ENCODE assay signal across 19 cellular contexts in genomic region chr2:98247383-98247782, GRCh38.
DNase-seq lines count a peak whose midpoint lies in the region; ATAC-seq, FAIRE-seq and TF ChIP-seq lines count a peak whose summit lies in the region.
"Had no signal": no experiment of that assay in that cellular context is flagged by ENCODE, and none has a peak within 500 bp of the region (broad histone marks: within the 10 kb centered on the region; RNA-seq: fewer than 3 reads in every experiment).

No MANE protein-coding gene starts in this region.

- H3K4me1 ChIP-seq in HepG2 (ENCODE audit: insufficient read depth, low read length) (no peaks in the 10 kb centered on the region), right lobe of liver (no peaks in the 10 kb centered on the region), K562 (replicated peaks in 1 of 2; ENCODE audit: control insufficient read depth in 2 of 2, insufficient read depth in 2 of 2, low read length in 2 of 2) (no peaks in the 10 kb centered on the region)
- H3K4me1 ChIP-seq: A549, Caco-2 had no signal

- FAIRE-seq in HepG2 (lab: Jason Lieb, UNC) (no peak), K562 (lab: Jason Lieb, UNC) (no peak)
- FAIRE-seq: A549, D721Med, GM12891, GM19239 had no signal

- H3K9ac ChIP-seq in HepG2 (ENCODE audit: insufficient read depth, low read depth, low read length) = no peak overlapping the region
- no peak overlapping the region for H3K9ac ChIP-seq in K562 (ENCODE audit: insufficient read depth in 1 of 2, low read depth in 2 of 2, low read length in 2 of 2)
- H3K9ac ChIP-seq: BLaER1 treated with 17β-estradiol and CSF1 and Interleukin-3, amounts not matched to agents 10 nM and 100 nM had no signal

- POLR2A ChIA-PET in HepG2 (lab: Yijun Ruan, JAX) (no interaction called here), K562 (lab: Yijun Ruan, JAX) (no interaction called here)

- H3K79me2 ChIP-seq in HepG2 (ENCODE audit: insufficient read depth, low read length) (no peaks in the 10 kb centered on the region), K562 (ENCODE audit: control insufficient read depth, insufficient read depth, low read length) (no peaks in the 10 kb centered on the region)

- no peak overlapping the region for H3K4me2 ChIP-seq in HepG2 (ENCODE audit: low read depth, low read length)
- no peak overlapping the region for H3K4me2 ChIP-seq in K562 (ENCODE audit: insufficient read depth, low read length)
- H3K4me2 ChIP-seq: A549; BLaER1 treated with 17β-estradiol and CSF1 and Interleukin-3, amounts not matched to agents 10 nM and 100 nM had no signal

- no peak overlapping the region for H2AFZ ChIP-seq in HepG2 (ENCODE audit: low read length)
- no peak overlapping the region for H2AFZ ChIP-seq in K562 (ENCODE audit: low read depth, low read length)

- no peak for TF ChIP-seq EP300 in HepG2 (IDR thresholded peaks at IDR 0.05; ENCODE audit: low read depth in 2 of 2, low read length in 2 of 2)
- TF ChIP-seq EP300 in HepG2 (CRISPR knock-in tag; IDR thresholded peaks at IDR 0.05; ENCODE audit: borderline replicate concordance) = no peak
- TF ChIP-seq EP300 in K562 (IDR thresholded peaks at IDR 0.05; ENCODE audit: low read length) = no peak

- no peak for TF ChIP-seq CTCF in HepG2 (CRISPR knock-in tag; IDR thresholded peaks at IDR 0.05)
- no peak for TF ChIP-seq CTCF in right lobe of liver (IDR thresholded peaks at IDR 0.05)
- TF ChIP-seq CTCF in K562 (IDR thresholded peaks at IDR 0.05 in 2 of 3, conservative IDR thresholded peaks at IDR 0.05 in 1 of 3; ENCODE audit: insufficient read depth in 2 of 3, low read depth in 1 of 3, low read length in 3 of 3) = no peak

- no peak overlapping the region for H3K27ac ChIP-seq in HepG2 (ENCODE audit: extremely low read length, insufficient read depth, low read length)
- no peak overlapping the region for H3K27ac ChIP-seq in right lobe of liver
- H3K27ac ChIP-seq in K562 (ENCODE audit: extremely low read depth, low read depth, low read length) = no peak overlapping the region
- H3K27ac ChIP-seq: 22Rv1; A549; BLaER1 treated with 17β-estradiol and CSF1 and Interleukin-3, amounts not matched to agents 10 nM and 100 nM; C4-2B had no signal

- intact Hi-C loops in HepG2 (cut with micrococcal nuclease; ENCODE audit: unreplicated experiment) = no loop called here
- intact Hi-C loops in right lobe of liver (cut with DNase I) = no loop called here
- intact Hi-C loops in K562 (cut with micrococcal nuclease) = no loop called here

- no peak for ATAC-seq in HepG2
- no peak for ATAC-seq in right lobe of liver
- ATAC-seq in K562 = no peak
- no peak for ATAC-seq in GM21619 (IDR thresholded peaks at IDR 0.05; ENCODE audit: unreplicated experiment)
- ATAC-seq: A549; CD8-positive, alpha-beta T cell had no signal

- in situ Hi-C loops in HepG2 (cut with HindIII; ENCODE audit: extremely low pct_ligation_motif_present, low pct_unique_long_range_greater_than_20kb) = no loop called here
- in situ Hi-C loops in K562 (cut with MboI) = no loop called here

- peaks cover 17% of the 10 kb centered on the region for H3K9me3 ChIP-seq in HepG2 (ENCODE audit: low read length)
- peaks cover 0 to 4% (median 0%) of the 10 kb centered on the region in 4 donors for H3K9me3 ChIP-seq in right lobe of liver
- no peaks in the 10 kb centered on the region for H3K9me3 ChIP-seq in K562 (replicated peaks; ENCODE audit: control insufficient read depth, insufficient read depth, low read depth, low read length)

- TF ChIP-seq POLR2A in HepG2 (IDR thresholded peaks at IDR 0.05; ENCODE audit: insufficient read depth in 1 of 2, low read depth in 2 of 2, low read length in 2 of 2) (no peak), right lobe of liver (IDR thresholded peaks at IDR 0.05) (no peak), K562 (conservative IDR thresholded peaks at IDR 0.05) (no peak)

- H3K4me3 ChIP-seq in HepG2 (replicated peaks in 1 of 3; ENCODE audit: insufficient read depth in 1 of 3, low read depth in 2 of 3, low read length in 3 of 3) = no peak overlapping the region
- H3K4me3 ChIP-seq in right lobe of liver = no peak overlapping the region
- no peak overlapping the region for H3K4me3 ChIP-seq in K562
- H3K4me3 ChIP-seq: A549; BLaER1 treated with 17β-estradiol and CSF1 and Interleukin-3, amounts not matched to agents 10 nM and 100 nM had no signal

- no peaks in the 10 kb centered on the region for H3K9me1 ChIP-seq in K562 (ENCODE audit: control insufficient read depth, insufficient read depth, low read length)

- CTCF ChIA-PET in HepG2 (lab: Yijun Ruan, JAX; ENCODE audit: low intra/inter-chr PET ratio, low total read pairs) = no interaction called here
- CTCF ChIA-PET in K562 (lab: Yijun Ruan, JAX; ENCODE audit: low intra/inter-chr PET ratio) = no interaction called here

- TF ChIP-seq RAD21 in HepG2 (CRISPR knock-in tag; IDR thresholded peaks at IDR 0.05) (no peak), K562 (CRISPR knock-in tag; conservative IDR thresholded peaks at IDR 0.05 in 1 of 2, IDR thresholded peaks at IDR 0.05 in 1 of 2) (no peak)

- BruUV-seq in HepG2 (replicated peaks; lab: Mats Ljungman, UMichigan) (no TSS peak), K562 (replicated peaks; lab: Mats Ljungman, UMichigan) (no TSS peak)

- H4K20me1 ChIP-seq in HepG2 (ENCODE audit: insufficient read depth, low read length) (no peaks in the 10 kb centered on the region), K562 (replicated peaks; ENCODE audit: control insufficient read depth, insufficient read depth, low read length) (no peaks in the 10 kb centered on the region)
- H4K20me1 ChIP-seq: BLaER1 treated with 17β-estradiol and CSF1 and Interleukin-3, amounts not matched to agents 10 nM and 100 nM had no signal

- DNase-seq in HepG2 (ENCODE audit: low spot score) = no peak
- no peak for DNase-seq in right lobe of liver
- no peak for DNase-seq in K562 (ENCODE audit: extremely low read depth in 1 of 4, low spot score in 3 of 4)
- DNase-seq in activated CD8-positive, alpha-beta memory T cell treated with anti-CD3 and anti-CD28 coated beads, Interleukin-2, amount 50 U/mL, for 4 hours = no peak
- DNase-seq: AML-193; Caco-2; Calu3; CD4-positive, alpha-beta T cell; CD8-positive, alpha-beta T cell; DMS79 treated with DMSO at 0.1 percent for 48 hours; GF-D8 had no signal

- H3K36me3 ChIP-seq in HepG2 (replicated peaks in 1 of 2; ENCODE audit: control insufficient read depth in 1 of 2, insufficient read depth in 2 of 2, low read length in 2 of 2) = no peaks in the 10 kb centered on the region
- no peaks in the 10 kb centered on the region for H3K36me3 ChIP-seq in right lobe of liver
- no peaks in the 10 kb centered on the region for H3K36me3 ChIP-seq in K562 (ENCODE audit: control insufficient read depth, insufficient read depth, low read length)
- H3K36me3 ChIP-seq: BLaER1 treated with 17β-estradiol and CSF1 and Interleukin-3, amounts not matched to agents 10 nM and 100 nM had no signal

- H3K27me3 ChIP-seq in HepG2 (ENCODE audit: control insufficient read depth in 1 of 2, insufficient read depth in 2 of 2, low read length in 2 of 2) = peaks cover 0 to 7% of the 10 kb centered on the region in 2 experiments; a peak in 2 of 5 replicates
- H3K27me3 ChIP-seq in right lobe of liver = no peaks in the 10 kb centered on the region
- H3K27me3 ChIP-seq in K562 (ENCODE audit: control insufficient read depth in 2 of 2, insufficient read depth in 2 of 2, low read length in 2 of 2) = peaks cover 0 to 7% of the 10 kb centered on the region in 2 experiments; a peak in 1 of 5 replicates
- H3K27me3 ChIP-seq: BLaER1 treated with 17β-estradiol and CSF1 and Interleukin-3, amounts not matched to agents 10 nM and 100 nM had no signal

TF ChIP-seq in HepG2, 621 proteins besides CTCF, POLR2A, EP300 and RAD21:
- TF ChIP-seq ZFP1 (CRISPR knock-in tag; IDR thresholded peaks at IDR 0.05) (peak; percentile 98), IKZF1 (IDR thresholded peaks at IDR 0.05) (no peak), SATB2 (CRISPR knock-in tag; IDR thresholded peaks at IDR 0.05) (no peak)

TF ChIP-seq in K562, 482 proteins besides CTCF, POLR2A, EP300 and RAD21:
- no peak for TF ChIP-seq COPS2 (conservative IDR thresholded peaks at IDR 0.05)
- TF ChIP-seq ZFP1 (CRISPR knock-in tag; IDR thresholded peaks at IDR 0.05) = peak; percentile 91

Comparison
In these comparisons a context has a peak if more than half of its experiments do, and no peak if none do; other contexts are left out.
1. Of the 241 proteins assayed by ChIP-seq in both HepG2 and K562: peak only in HepG2: none; only in K562: none; in both: ZFP1; in neither: 240.